ENCODE assay signal across 8 cellular contexts in genomic region chrX:153687121-153688039, GRCh38. TPM values are rescaled to one million over a fixed set of nuclear protein-coding genes. Genes with fewer than 3 reads are reported as not detected.
DNase-seq lines count a peak whose midpoint lies in the region; ATAC-seq, FAIRE-seq and TF ChIP-seq lines count a peak whose summit lies in the region.

Gene SLC6A8, plus strand, starts transcription at chrX:153687926. Its CDS starts 649 bp downstream, at chrX:153688575.

- no peak for TF ChIP-seq RAD21 in K562 (CRISPR knock-in tag; conservative IDR thresholded peaks at IDR 0.05 in 1 of 2, IDR thresholded peaks at IDR 0.05 in 1 of 2)

- no peaks in the 10 kb centered on the region for H3K9me3 ChIP-seq in Caco-2
- peaks cover 19% of the 10 kb centered on the region for H3K9me3 ChIP-seq in HUES6 (ENCODE audit: control insufficient read depth, insufficient read depth, low read depth, low read length)
- peaks cover 1% of the 10 kb centered on the region; the same call in 1 of the 2 replicates for H3K9me3 ChIP-seq in K562 (replicated peaks; ENCODE audit: control insufficient read depth, insufficient read depth, low read depth, low read length)
- H3K9me3 ChIP-seq in iPS-15b (ENCODE audit: control insufficient read depth, insufficient read depth, low read length) = no peaks in the 10 kb centered on the region

- H3K4me1 ChIP-seq in Caco-2 (no peaks in the 10 kb centered on the region), HUES6 (ENCODE audit: control insufficient read depth, insufficient read depth, low read length) (peaks cover 34% of the 10 kb centered on the region), K562 (replicated peaks in 1 of 2; ENCODE audit: control insufficient read depth in 2 of 2, insufficient read depth in 2 of 2, low read length in 2 of 2) (peaks cover 16 to 62% of the 10 kb centered on the region in 2 experiments; a peak in 4 of 5 replicates), iPS-15b (ENCODE audit: control insufficient read depth, insufficient read depth, low read length) (no peaks in the 10 kb centered on the region)

- H3K9ac ChIP-seq in HUES6 (ENCODE audit: low read length) (peak within 1 kb of the TSS; percentile 79), K562 (ENCODE audit: insufficient read depth in 1 of 2, low read depth in 2 of 2, low read length in 2 of 2) (peak within 1 kb of the TSS; percentile 72 to 98), iPS-15b (ENCODE audit: low read depth, low read length) (no peak within 1 kb of the TSS)

- H3K27ac Mint-ChIP-seq in Caco-2 (ENCODE audit: unreplicated experiment) = peak within 1 kb of the TSS; percentile 35

- H3K27ac ChIP-seq in HUES6 (ENCODE audit: low read depth, low read length) (peak within 1 kb of the TSS; percentile 40; the same call in 1 of the 2 replicates), K562 (ENCODE audit: extremely low read depth, low read depth, low read length) (peak within 1 kb of the TSS; percentile 92)

- H3K4me2 ChIP-seq in K562 (ENCODE audit: insufficient read depth, low read length) = peak within 1 kb of the TSS; percentile 78

- no TSS peak for BruUV-seq in Caco-2 (replicated peaks; lab: Mats Ljungman, UMichigan)
- no TSS peak for BruUV-seq in K562 (replicated peaks; lab: Mats Ljungman, UMichigan)

- ATAC-seq in K562 (peak; percentile 64), HG03135 (IDR thresholded peaks at IDR 0.05; ENCODE audit: unreplicated experiment) (no peak), HG03457 (IDR thresholded peaks at IDR 0.05; ENCODE audit: unreplicated experiment) (no peak)

- CTCF ChIA-PET in Caco-2 (lab: Charles Lee) (interaction anchor here (0.7 to 1.7 kb wide), 5 partner anchors 11 to 136 kb away, joined by 3 to 13 read pairs (median 4); partner anchors contain the start of gene DUSP9), K562 (lab: Yijun Ruan, JAX; ENCODE audit: low intra/inter-chr PET ratio) (no interaction called here)

- TF ChIP-seq CTCF in Caco-2 (IDR thresholded peaks at IDR 0.05; ENCODE audit: insufficient read depth in 1 of 2, low read depth in 1 of 2, low read length in 1 of 2, severe bottlenecking in 1 of 2, unreplicated experiment in 1 of 2) (peak; percentile 46 to 54), K562 (IDR thresholded peaks at IDR 0.05 in 2 of 3, conservative IDR thresholded peaks at IDR 0.05 in 1 of 3; ENCODE audit: insufficient read depth in 2 of 3, low read depth in 1 of 3, low read length in 3 of 3) (peak; percentile 28 to 39 (median 38); a peak in 4 of 6 replicates)

- no peaks in the 10 kb centered on the region for H3K27me3 Mint-ChIP-seq in Caco-2 (ENCODE audit: insufficient read depth, unreplicated experiment)

- peak within 1 kb of the TSS; percentile 79 for H2AFZ ChIP-seq in K562 (ENCODE audit: low read depth, low read length)

- intact Hi-C loops in Caco-2 (cut with micrococcal nuclease; ENCODE audit: unreplicated experiment) = loop anchor here (1.0 kb wide), 1 partner anchor 21 kb away; no protein-coding TSS in a partner anchor
- intact Hi-C loops in K562 (cut with micrococcal nuclease) = no loop called here

- POLR2A ChIA-PET in Caco-2 (lab: Charles Lee) = no interaction called here
- POLR2A ChIA-PET in K562 (lab: Yijun Ruan, JAX) = interaction anchor here (0.9 to 1.0 kb wide), 2 partner anchors 21 to 860 kb away, joined by 3 read pairs; partner anchors contain the start of gene IKBKG

- in situ Hi-C loops in SK-MEL-5 (cut with HindIII; ENCODE audit: low pct_unique_long_range_greater_than_20kb, low sequenced_read_pairs) (no loop called here), K562 (cut with MboI) (no loop called here)

- TF ChIP-seq EP300 in K562 (IDR thresholded peaks at IDR 0.05; ENCODE audit: low read length) = no peak

- peaks cover 37% of the 10 kb centered on the region for H3K79me2 ChIP-seq in K562 (ENCODE audit: control insufficient read depth, insufficient read depth, low read length)

- no peaks in the 10 kb centered on the region for H3K4me1 Mint-ChIP-seq in Caco-2 (ENCODE audit: low read depth, unreplicated experiment)

- peaks cover 13% of the 10 kb centered on the region for H4K20me1 ChIP-seq in K562 (replicated peaks; ENCODE audit: control insufficient read depth, insufficient read depth, low read length)

- no peaks in the 10 kb centered on the region for H3K9me1 ChIP-seq in K562 (ENCODE audit: control insufficient read depth, insufficient read depth, low read length)

- no peaks in the 10 kb centered on the region for H3K9me3 Mint-ChIP-seq in Caco-2 (ENCODE audit: unreplicated experiment)

- TF ChIP-seq POLR2A in K562 (conservative IDR thresholded peaks at IDR 0.05) = no peak

- no peaks in the 10 kb centered on the region for H3K27me3 ChIP-seq in Caco-2 (replicated peaks; ENCODE audit: control insufficient read depth, insufficient read depth, low read length)
- no peaks in the 10 kb centered on the region for H3K27me3 ChIP-seq in HUES6 (ENCODE audit: control insufficient read depth, insufficient read depth, low read length)
- no peaks in the 10 kb centered on the region for H3K27me3 ChIP-seq in K562 (ENCODE audit: control insufficient read depth in 2 of 2, insufficient read depth in 2 of 2, low read length in 2 of 2)
- no peaks in the 10 kb centered on the region for H3K27me3 ChIP-seq in iPS-15b (ENCODE audit: control insufficient read depth, insufficient read depth, low read length)

- H3K4me3 ChIP-seq in Caco-2 (ENCODE audit: low read depth, low read length) (peak within 1 kb of the TSS; percentile 35), HUES6 (ENCODE audit: low read depth, low read length) (peak within 1 kb of the TSS; percentile 67), K562 (peak within 1 kb of the TSS; percentile 51), iPS-15b (ENCODE audit: low read depth, low read length) (peak within 1 kb of the TSS; percentile 43), skeletal muscle cell (ENCODE audit: low read depth, low read length) (peak within 1 kb of the TSS; percentile 48)

- DNase-seq in Caco-2 (peak; percentile 68 to 71), SK-MEL-5 (ENCODE audit: low read depth, low spot score) (peak; percentile 59), K562 (ENCODE audit: extremely low read depth in 1 of 4, low spot score in 3 of 4) (peak; percentile 78 to 90 (median 82)), skeletal muscle cell (ENCODE audit: low read depth) (no peak)

- WGBS in K562 (ENCODE audit: insufficient coverage, low coverage, missing lambda C conversion rate) = 0% methylated on average over 8 of the region's 66 CpGs

- no peaks in the 10 kb centered on the region for H3K36me3 ChIP-seq in Caco-2 (ENCODE audit: control insufficient read depth, insufficient read depth, low read length)
- peaks cover 12% of the 10 kb centered on the region for H3K36me3 ChIP-seq in HUES6 (ENCODE audit: control insufficient read depth, insufficient read depth, low read length)
- H3K36me3 ChIP-seq in K562 (ENCODE audit: control insufficient read depth, insufficient read depth, low read length) = peaks cover 26% of the 10 kb centered on the region; the same call in 1 of the 3 replicates
- H3K36me3 ChIP-seq in iPS-15b (ENCODE audit: control insufficient read depth, insufficient read depth, low read length) = peaks cover 11% of the 10 kb centered on the region

- H3K36me3 Mint-ChIP-seq in Caco-2 (ENCODE audit: insufficient read depth, unreplicated experiment) = peaks cover 5% of the 10 kb centered on the region

- no peak for FAIRE-seq in K562 (lab: Jason Lieb, UNC)

- H3K4me3 Mint-ChIP-seq in Caco-2 (ENCODE audit: unreplicated experiment) = peak within 1 kb of the TSS; percentile 77

TF ChIP-seq in K562, 482 proteins besides CTCF, POLR2A, EP300 and RAD21 (continues in another document):
- TF ChIP-seq E2F6 (IDR thresholded peaks at IDR 0.05; ENCODE audit: borderline replicate concordance in 1 of 2, extremely low read depth in 1 of 2, insufficient read depth in 1 of 2, insufficient read length in 1 of 2, low read depth in 1 of 2, low read length in 1 of 2, poor library complexity in 1 of 2, severe bottlenecking in 1 of 2) (peak in 1 of 2 experiments; percentile 9), ZNF263 (CRISPR knock-in tag; IDR thresholded peaks at IDR 0.05; ENCODE audit: borderline replicate concordance) (peak; percentile 95), NONO (IDR thresholded peaks at IDR 0.05; ENCODE audit: low read depth in 2 of 2, low read length in 1 of 2) (peak in 1 of 2 experiments; percentile 60; a peak in 2 of 4 replicates), STAT5B (CRISPR knock-in tag; IDR thresholded peaks at IDR 0.05) (no peak), MEF2A (IDR thresholded peaks at IDR 0.05; ENCODE audit: control insufficient read depth, low read depth, low read length) (no peak), YBX1 (IDR thresholded peaks at IDR 0.05) (no peak), POLR2AphosphoS5 (IDR thresholded peaks at IDR 0.05; ENCODE audit: control insufficient read depth, insufficient read depth, low read depth, low read length) (peak; percentile 71; the same call in 1 of the 2 replicates)

RNA-seq across cellular contexts. Expression of gene SLC6A8, which starts in this region (rescaled TPM):
- total RNA-seq in Caco-2 (2022) (8.8 and 11.2 TPM in 2 replicates), K562 (2014; rRNA removed) (29.6 and 45.6 TPM in 2 replicates), K562 (2014; rRNA removed; fragmentation: Illumina TruSeq; extraction: Trizol) (24.7 and 34.3 TPM in 2 replicates), K562 (2015; rRNA removed; fragmentation: Illumina TruSeq; extraction: Trizol) (30.3 and 31.0 TPM in 2 replicates), K562 (2021) (122 and 144 TPM in 2 replicates)
- total RNA-seq in SK-MEL-5 (2014; rRNA removed; shearing (Covaris generic)) = 44.7 and 48.1 TPM in 2 replicates
- polyA plus RNA-seq in SK-MEL-5 (2015; cell fraction: cytosol; rRNA removed) = 114 and 126 TPM in 2 replicates
- polyA plus RNA-seq in SK-MEL-5 (2015; cell fraction: nucleus; rRNA removed) = 179 and 194 TPM in 2 replicates
- 456 and 1,096 TPM in 2 replicates for total RNA-seq in K562 (2011; cell fraction: chromatin; rRNA removed; ENCODE audit: low replicate concordance)
- total RNA-seq in K562 (2011; cell fraction: nucleolus; rRNA removed) = 646 and 663 TPM in 2 replicates
- total RNA-seq in K562 (2011; cell fraction: nucleoplasm; rRNA removed) = 500 and 510 TPM in 2 replicates
- polyA plus RNA-seq in K562 (2011; rRNA removed) (139 and 294 TPM in 2 replicates), K562 (2014; fragmentation: Illumina TruSeq; extraction: Trizol) (73.5 and 87.0 TPM in 2 replicates), K562 (2014; fragmentation: Nextera tagmentation; extraction: Ambion mirVana) (1 to 10 TPM in 1 of 2 experiments, under 1 TPM in 1; 0.68 to 1.7 TPM), K562 (2014; rRNA removed) (76.7 and 77.6 TPM in 2 replicates)
- polyA plus RNA-seq in K562 (2011; cell fraction: cytosol; rRNA removed) = 237 and 320 TPM in 2 replicates
- 1,046 and 1,667 TPM in 2 replicates for polyA plus RNA-seq in K562 (2011; cell fraction: nucleus; rRNA removed)
- polyA plus RNA-seq in K562 (2012) = 94.9 and 162 TPM in 2 replicates
- 85.5 and 108 TPM in 2 replicates for polyA minus RNA-seq in K562 (2011; rRNA and poly(A)+ RNA removed)
- polyA minus RNA-seq in K562 (2011; cell fraction: cytosol; rRNA and poly(A)+ RNA removed) = 134 and 269 TPM in 2 replicates
- polyA minus RNA-seq in K562 (2011; cell fraction: nucleus; rRNA and poly(A)+ RNA removed) = 124 and 281 TPM in 2 replicates
